Comparison of ENCODE assay signal across 16 cellular contexts in the genomic region with DNA sequence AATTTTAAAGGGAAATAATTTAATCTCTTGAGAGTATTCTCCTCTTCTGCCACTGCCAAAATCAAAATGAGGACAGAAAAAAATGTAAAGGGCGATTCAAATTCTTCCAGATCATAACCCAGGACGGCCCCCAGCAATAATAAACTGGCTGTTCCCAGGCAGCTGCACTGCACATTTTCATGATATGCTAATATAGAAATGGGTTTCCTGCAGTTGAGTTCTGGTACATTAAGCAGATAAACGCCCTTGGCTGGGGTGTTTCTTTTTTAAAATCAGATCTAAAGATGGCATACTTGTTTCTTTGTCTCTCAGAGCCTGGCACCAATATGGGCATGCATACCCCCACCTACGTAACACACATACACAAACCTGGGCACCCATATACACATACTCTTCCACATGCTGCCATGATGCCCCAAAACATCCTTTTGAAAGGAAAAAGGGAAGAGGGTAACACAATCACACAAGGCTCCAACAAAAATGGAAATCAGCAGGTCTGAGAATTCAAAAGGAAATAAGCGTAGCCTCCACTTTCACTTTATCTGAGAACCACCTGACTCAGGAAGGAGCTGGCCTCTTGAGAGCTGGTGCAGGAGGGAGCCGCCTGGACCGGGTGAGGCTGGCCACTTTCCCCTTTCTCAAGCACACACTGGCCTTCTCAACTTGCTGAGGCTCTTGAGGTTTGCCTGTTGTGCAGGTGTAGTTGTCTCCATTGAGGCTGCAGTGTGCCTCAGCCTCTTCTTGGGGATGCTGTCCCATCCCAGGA.
A peak's percentile ranks its signal among the peaks of the same experiment; 100 is the strongest.
DNase-seq lines count a peak whose midpoint lies in the region; ATAC-seq and TF ChIP-seq lines count a peak whose summit lies in the region.
"Had no signal": no experiment of that assay in that cellular context is flagged by ENCODE, and none has a peak within 500 bp of the region (broad histone marks: within the 10 kb centered on the region; RNA-seq: fewer than 3 reads in every experiment).

No MANE protein-coding gene starts in this region.

- H3K36me3 Mint-ChIP-seq in activated naive CD8-positive, alpha-beta T cell treated with anti-CD3 and anti-CD28 coated beads, Interleukin-2, amount 50 U/mL, for 24 hours (ENCODE audit: low read depth) = peaks cover 3% of the 10 kb centered on the region

- peak overlapping the region; percentile 32 to 74 (median 63) for H3K27ac ChIP-seq in upper lobe of left lung
- H3K27ac ChIP-seq: A549, dorsolateral prefrontal cortex, SK-N-MC had no signal

- DNase-seq in NCI-H510A treated with DMSO at 0.1 percent for 48 hours (lab: John Stamatoyannopoulos, UW) (peak; percentile 30), NCI-H510A (lab: John Stamatoyannopoulos, UW) (no peak), upper lobe of left lung (peak in 1 of 2 donors; percentile 89), AG20443 (ENCODE audit: low spot score) (no peak), NCI-H2196 (lab: John Stamatoyannopoulos, UW; ENCODE audit: unreplicated experiment) (no peak)
- DNase-seq in activated naive CD8-positive, alpha-beta T cell treated with anti-CD3 and anti-CD28 coated beads, Interleukin-2, amount 50 U/mL, for 24 hours = no peak
- DNase-seq: dorsolateral prefrontal cortex, GDM1, mammary epithelial cell, trophoblast cell had no signal

- H3K27me3 ChIP-seq in upper lobe of left lung = no peaks in the 10 kb centered on the region
- H3K27me3 ChIP-seq: dorsolateral prefrontal cortex had no signal

- WGBS in upper lobe of left lung, 2 donors = 51% methylated on average over 7 of the region's 7 CpGs

- no peak overlapping the region for H3K27ac Mint-ChIP-seq in activated naive CD8-positive, alpha-beta T cell treated with anti-CD3 and anti-CD28 coated beads, Interleukin-2, amount 50 U/mL, for 24 hours
- H3K27ac Mint-ChIP-seq: activated naive CD8-positive, alpha-beta T cell had no signal

- peaks cover 0 to 17% (median 0%) of the 10 kb centered on the region in 4 donors for H3K4me1 ChIP-seq in upper lobe of left lung
- H3K4me1 ChIP-seq: A549 had no signal

- H3K4me1 Mint-ChIP-seq in activated naive CD8-positive, alpha-beta T cell treated with anti-CD3 and anti-CD28 coated beads, Interleukin-2, amount 50 U/mL, for 24 hours = peaks cover 16% of the 10 kb centered on the region

- peak; percentile 39 for ATAC-seq in HG03196 (IDR thresholded peaks at IDR 0.05; ENCODE audit: unreplicated experiment)
- no peak for ATAC-seq in activated naive CD8-positive, alpha-beta T cell treated with anti-CD3 and anti-CD28 coated beads, Interleukin-2, amount 50 U/mL, for 24 hours
- ATAC-seq in upper lobe of left lung (ENCODE audit: low FRiP score in 2 of 2) = peak; percentile 64 to 91
- no peak for ATAC-seq in esophagus mucosa
- ATAC-seq: A549 had no signal

- no peaks in the 10 kb centered on the region for H3K9me3 ChIP-seq in upper lobe of left lung
- H3K9me3 ChIP-seq: A549 had no signal

- TF ChIP-seq POLR2A in upper lobe of left lung (IDR thresholded peaks at IDR 0.05) = peak in 1 of 4 donors; percentile 16

- H3K4me3 ChIP-seq in upper lobe of left lung = peak overlapping the region in 3 of 4 donors; percentile 8 to 26 (median 25)
- H3K4me3 ChIP-seq: A549, dorsolateral prefrontal cortex, K562, SK-N-MC had no signal

- no peaks in the 10 kb centered on the region for H3K36me3 ChIP-seq in upper lobe of left lung

- no peak for TF ChIP-seq CTCF in upper lobe of left lung (IDR thresholded peaks at IDR 0.05)

- H3K27me3 Mint-ChIP-seq in activated naive CD8-positive, alpha-beta T cell treated with anti-CD3 and anti-CD28 coated beads, Interleukin-2, amount 50 U/mL, for 24 hours = no peaks in the 10 kb centered on the region
- H3K27me3 Mint-ChIP-seq: activated naive CD8-positive, alpha-beta T cell had no signal

- TF ChIP-seq EP300 in upper lobe of left lung (IDR thresholded peaks at IDR 0.05) = no peak

- peak overlapping the region; percentile 44 for H3K4me3 Mint-ChIP-seq in activated naive CD8-positive, alpha-beta T cell treated with anti-CD3 and anti-CD28 coated beads, Interleukin-2, amount 50 U/mL, for 24 hours
- H3K4me3 Mint-ChIP-seq: activated naive CD8-positive, alpha-beta T cell had no signal

- no peaks in the 10 kb centered on the region for H3K9me3 Mint-ChIP-seq in activated naive CD8-positive, alpha-beta T cell treated with anti-CD3 and anti-CD28 coated beads, Interleukin-2, amount 50 U/mL, for 24 hours

Comparison
In these comparisons a context has a peak if more than half of its experiments do, and no peak if none do; other contexts are left out.
1. ATAC-seq: peak in HG03196 (single experiment) and upper lobe of left lung (2 of 2); none in activated naive CD8-positive, alpha-beta T cell treated with anti-CD3 and anti-CD28 coated beads, Interleukin-2, amount 50 U/mL, for 24 hours (single experiment) and esophagus mucosa (single experiment).